Comparison of ENCODE assay signal across 21 cellular contexts in the genomic region with DNA sequence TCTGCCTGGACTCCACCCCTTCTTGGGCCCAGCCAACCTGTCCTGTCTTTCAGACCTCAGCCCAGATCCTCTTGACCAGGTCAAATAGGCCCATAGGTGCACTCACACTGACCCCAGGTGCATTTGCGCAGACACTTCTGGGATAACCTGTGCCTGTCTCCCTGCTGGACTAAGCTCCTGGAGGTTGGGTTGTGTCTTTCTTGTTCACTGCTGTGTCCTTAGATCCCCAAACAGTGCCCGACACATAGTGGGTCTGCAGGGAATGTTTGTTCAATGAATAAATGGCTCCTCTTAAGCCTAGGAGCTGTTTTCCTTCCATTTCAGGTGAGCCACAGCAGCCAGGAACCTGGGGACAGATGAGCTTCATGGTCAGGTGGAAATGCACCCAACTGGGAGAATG. TPM values are rescaled to one million over a fixed set of nuclear protein-coding genes. Genes with fewer than 3 reads are reported as not detected.
DNase-seq lines count a peak whose midpoint lies in the region; ATAC-seq and TF ChIP-seq lines count a peak whose summit lies in the region.
"Had no signal": no experiment of that assay in that cellular context is flagged by ENCODE, and none has a peak within 500 bp of the region (broad histone marks: within the 10 kb centered on the region; RNA-seq: fewer than 3 reads in every experiment).

No MANE protein-coding gene starts in this region.

- no peak for DNase-seq in activated T-cell treated with anti-CD3 and anti-CD28 coated beads, Interleukin-2, amount 50 U/mL, for 72 hours
- no peak for DNase-seq in activated T-cell treated with anti-CD3 and anti-CD28 coated beads, Interleukin-2, amount 50 U/mL, for 4 hours
- DNase-seq in CD4-positive, alpha-beta T cell = no peak
- no peak for DNase-seq in central memory CD8-positive, alpha-beta T cell (ENCODE audit: low spot score in 2 of 2)
- DNase-seq in neural progenitor cell (ENCODE audit: low spot score) (no peak), Kasumi-1 (lab: John Stamatoyannopoulos, UW) (no peak)
- no peak for DNase-seq in activated CD4-positive, alpha-beta T cell treated with anti-CD3 and anti-CD28 coated beads, Interleukin-2, amount 50 U/mL, for 4 hours
- DNase-seq: AML-193; CD4-positive, alpha-beta memory T cell; DMS153; DMS79; GF-D8; GOT3; H7; HFFc6 had no signal

- H3K9ac ChIP-seq in neural progenitor cell = no peak overlapping the region

- H3K36me3 Mint-ChIP-seq in activated T-cell treated with anti-CD3 and anti-CD28 coated beads, Interleukin-2, amount 50 U/mL, for 72 hours (ENCODE audit: insufficient read depth in 2 of 2) = peaks cover 2 to 5% of the 10 kb centered on the region in 2 donors
- peaks cover 42% of the 10 kb centered on the region for H3K36me3 Mint-ChIP-seq in activated T-cell treated with anti-CD3 and anti-CD28 coated beads, Interleukin-2, amount 50 U/mL, for 4 hours (ENCODE audit: insufficient read depth)
- H3K36me3 Mint-ChIP-seq in CD4-positive, alpha-beta T cell (ENCODE audit: low read depth) = peaks cover 96% of the 10 kb centered on the region
- H3K36me3 Mint-ChIP-seq in central memory CD8-positive, alpha-beta T cell (ENCODE audit: insufficient read depth) = peaks cover 66% of the 10 kb centered on the region
- no peaks in the 10 kb centered on the region for H3K36me3 Mint-ChIP-seq in neural progenitor cell
- peaks cover 82% of the 10 kb centered on the region for H3K36me3 Mint-ChIP-seq in stimulated activated memory B cell treated with anti-CD40 and anti-IgM and Interleukin-4, amounts not matched to agents 10 μg/mL and 1 μg/mL and 100 μg/mL, for 72 hours

- no peaks in the 10 kb centered on the region for H3K4me1 Mint-ChIP-seq in activated T-cell treated with anti-CD3 and anti-CD28 coated beads, Interleukin-2, amount 50 U/mL, for 72 hours (ENCODE audit: low read depth)
- no peaks in the 10 kb centered on the region for H3K4me1 Mint-ChIP-seq in activated T-cell treated with anti-CD3 and anti-CD28 coated beads, Interleukin-2, amount 50 U/mL, for 4 hours (ENCODE audit: low read depth)
- no peaks in the 10 kb centered on the region for H3K4me1 Mint-ChIP-seq in CD4-positive, alpha-beta T cell (ENCODE audit: low read depth)
- H3K4me1 Mint-ChIP-seq in central memory CD8-positive, alpha-beta T cell = no peaks in the 10 kb centered on the region
- H3K4me1 Mint-ChIP-seq in neural progenitor cell = peaks cover 16% of the 10 kb centered on the region
- H3K4me1 Mint-ChIP-seq in stimulated activated memory B cell treated with anti-CD40 and anti-IgM and Interleukin-4, amounts not matched to agents 10 μg/mL and 1 μg/mL and 100 μg/mL, for 72 hours = no peaks in the 10 kb centered on the region

- POLR2A ChIA-PET in CD4-positive, alpha-beta T cell (lab: Charles Lee) = interaction anchor here (1.0 kb wide), 1 partner anchor 8 kb away, joined by 3 read pairs; no protein-coding TSS in a partner anchor

- ATAC-seq in activated T-cell treated with anti-CD3 and anti-CD28 coated beads, Interleukin-2, amount 50 U/mL, for 72 hours (replicated peaks in 1 of 2) = no peak
- no peak for ATAC-seq in activated T-cell treated with anti-CD3 and anti-CD28 coated beads, Interleukin-2, amount 50 U/mL, for 4 hours
- ATAC-seq in CD4-positive, alpha-beta T cell (ENCODE audit: poor library complexity) = no peak
- no peak for ATAC-seq in central memory CD8-positive, alpha-beta T cell (replicated peaks; ENCODE audit: extremely low read depth, poor library complexity, severe bottlenecking)
- no peak for ATAC-seq in stimulated activated memory B cell treated with anti-CD40 and anti-IgM and Interleukin-4, amounts not matched to agents 10 μg/mL and 1 μg/mL and 100 μg/mL, for 72 hours
- ATAC-seq: A549, HCT116 had no signal

- no peak overlapping the region for H3K4me3 Mint-ChIP-seq in activated T-cell treated with anti-CD3 and anti-CD28 coated beads, Interleukin-2, amount 50 U/mL, for 72 hours
- no peak overlapping the region for H3K4me3 Mint-ChIP-seq in activated T-cell treated with anti-CD3 and anti-CD28 coated beads, Interleukin-2, amount 50 U/mL, for 4 hours
- H3K4me3 Mint-ChIP-seq in CD4-positive, alpha-beta T cell = no peak overlapping the region
- H3K4me3 Mint-ChIP-seq in central memory CD8-positive, alpha-beta T cell = no peak overlapping the region
- H3K4me3 Mint-ChIP-seq in neural progenitor cell = no peak overlapping the region
- H3K4me3 Mint-ChIP-seq in stimulated activated memory B cell treated with anti-CD40 and anti-IgM and Interleukin-4, amounts not matched to agents 10 μg/mL and 1 μg/mL and 100 μg/mL, for 72 hours = no peak overlapping the region
- H3K4me3 Mint-ChIP-seq: CD4-positive, alpha-beta memory T cell; HFFc6 had no signal

- CTCF ChIA-PET in CD4-positive, alpha-beta T cell (lab: Charles Lee) = no interaction called here

- H3K9me3 Mint-ChIP-seq in activated T-cell treated with anti-CD3 and anti-CD28 coated beads, Interleukin-2, amount 50 U/mL, for 72 hours = no peaks in the 10 kb centered on the region
- no peaks in the 10 kb centered on the region for H3K9me3 Mint-ChIP-seq in activated T-cell treated with anti-CD3 and anti-CD28 coated beads, Interleukin-2, amount 50 U/mL, for 4 hours
- H3K9me3 Mint-ChIP-seq in CD4-positive, alpha-beta T cell = no peaks in the 10 kb centered on the region
- H3K9me3 Mint-ChIP-seq in central memory CD8-positive, alpha-beta T cell = no peaks in the 10 kb centered on the region
- H3K9me3 Mint-ChIP-seq in neural progenitor cell = no peaks in the 10 kb centered on the region
- H3K9me3 Mint-ChIP-seq in stimulated activated memory B cell treated with anti-CD40 and anti-IgM and Interleukin-4, amounts not matched to agents 10 μg/mL and 1 μg/mL and 100 μg/mL, for 72 hours = no peaks in the 10 kb centered on the region
- H3K9me3 Mint-ChIP-seq: CD4-positive, alpha-beta memory T cell; HFFc6 had no signal

- no peaks in the 10 kb centered on the region for H3F3A ChIP-seq in neural progenitor cell (ENCODE audit: low read depth)

- H3K4me3 ChIP-seq in neural progenitor cell = no peak overlapping the region
- H3K4me3 ChIP-seq: A549 had no signal

- H3K4me2 ChIP-seq in neural progenitor cell = no peak overlapping the region
- H3K4me2 ChIP-seq: A549 had no signal

- H4K20me1 ChIP-seq in neural progenitor cell (ENCODE audit: low read depth) = no peaks in the 10 kb centered on the region

- no peaks in the 10 kb centered on the region for H3K36me3 ChIP-seq in neural progenitor cell

- H3K27me3 ChIP-seq in CD4-positive, alpha-beta T cell (ENCODE audit: control insufficient read depth, insufficient read depth, low read length) = no peaks in the 10 kb centered on the region
- H3K27me3 ChIP-seq in neural progenitor cell = no peaks in the 10 kb centered on the region

- peak overlapping the region; percentile 16 for H3K27ac Mint-ChIP-seq in activated T-cell treated with anti-CD3 and anti-CD28 coated beads, Interleukin-2, amount 50 U/mL, for 72 hours
- peak overlapping the region; percentile 24 for H3K27ac Mint-ChIP-seq in CD4-positive, alpha-beta T cell
- peak overlapping the region; percentile 68 for H3K27ac Mint-ChIP-seq in central memory CD8-positive, alpha-beta T cell (ENCODE audit: low read depth)
- peak overlapping the region; percentile 69 for H3K27ac Mint-ChIP-seq in neural progenitor cell
- H3K27ac Mint-ChIP-seq in stimulated activated memory B cell treated with anti-CD40 and anti-IgM and Interleukin-4, amounts not matched to agents 10 μg/mL and 1 μg/mL and 100 μg/mL, for 72 hours = no peak overlapping the region
- H3K27ac Mint-ChIP-seq: HFFc6 had no signal

- H3K79me2 ChIP-seq in neural progenitor cell (ENCODE audit: low read depth) = no peaks in the 10 kb centered on the region

- no peak overlapping the region for H2AFZ ChIP-seq in neural progenitor cell (replicated peaks)

- no peak overlapping the region for H3K27ac ChIP-seq in CD4-positive, alpha-beta T cell (ENCODE audit: low read depth, low read length)
- no peak overlapping the region for H3K27ac ChIP-seq in neural progenitor cell
- H3K27ac ChIP-seq: 22Rv1, A549, C4-2B, HL-60 had no signal

- intact Hi-C loops in CD4-positive, alpha-beta T cell (cut with DNase I, micrococcal nuclease) = no loop called here

- no peaks in the 10 kb centered on the region for H3K27me3 Mint-ChIP-seq in activated T-cell treated with anti-CD3 and anti-CD28 coated beads, Interleukin-2, amount 50 U/mL, for 72 hours (ENCODE audit: low read depth)
- H3K27me3 Mint-ChIP-seq in activated T-cell treated with anti-CD3 and anti-CD28 coated beads, Interleukin-2, amount 50 U/mL, for 4 hours (ENCODE audit: low read depth) = no peaks in the 10 kb centered on the region
- no peaks in the 10 kb centered on the region for H3K27me3 Mint-ChIP-seq in CD4-positive, alpha-beta T cell
- no peaks in the 10 kb centered on the region for H3K27me3 Mint-ChIP-seq in central memory CD8-positive, alpha-beta T cell
- H3K27me3 Mint-ChIP-seq in neural progenitor cell (ENCODE audit: insufficient read depth, low read depth) = no peaks in the 10 kb centered on the region
- no peaks in the 10 kb centered on the region for H3K27me3 Mint-ChIP-seq in stimulated activated memory B cell treated with anti-CD40 and anti-IgM and Interleukin-4, amounts not matched to agents 10 μg/mL and 1 μg/mL and 100 μg/mL, for 72 hours
- H3K27me3 Mint-ChIP-seq: CD4-positive, alpha-beta memory T cell had no signal

- no peak for TF ChIP-seq CTCF in CD4-positive, alpha-beta T cell (IDR thresholded peaks at IDR 0.05)
- TF ChIP-seq CTCF in neural progenitor cell (IDR thresholded peaks at IDR 0.05) = no peak

- H3K9me3 ChIP-seq in CD4-positive, alpha-beta T cell (ENCODE audit: control insufficient read depth, low read length) = no peaks in the 10 kb centered on the region
- H3K9me3 ChIP-seq in neural progenitor cell (ENCODE audit: low read depth) = no peaks in the 10 kb centered on the region
- H3K9me3 ChIP-seq: A549 had no signal

- H3K4me1 ChIP-seq in neural progenitor cell = no peaks in the 10 kb centered on the region
- H3K4me1 ChIP-seq: A549 had no signal

RNA-seq across cellular contexts. Expression of a gene that starts 48.9 kb away (rescaled TPM):
- 10 to 100 TPM; 79.0 to 83.9 TPM for total RNA-seq in activated T-cell treated with anti-CD3 and anti-CD28 coated beads, Interleukin-2, amount 50 U/mL, for 72 hours
- 10 to 100 TPM; 13.0 to 14.9 (median 14.7) TPM for total RNA-seq in activated T-cell treated with anti-CD3 and anti-CD28 coated beads, Interleukin-2, amount 50 U/mL, for 4 hours
- total RNA-seq in CD4-positive, alpha-beta T cell = 100 to 1,000 TPM; 254 to 258 TPM
- 29.3 and 88.3 TPM in 2 replicates for total RNA-seq in neural progenitor cell (ENCODE audit: low replicate concordance)

RNA-seq across cellular contexts. Expression of a gene that starts 49.1 kb away (rescaled TPM):
- total RNA-seq in activated T-cell treated with anti-CD3 and anti-CD28 coated beads, Interleukin-2, amount 50 U/mL, for 72 hours = 10 to 100 TPM; 38.6 to 39.6 TPM
- 10 to 100 TPM; 35.9 to 38.1 (median 37.2) TPM for total RNA-seq in activated T-cell treated with anti-CD3 and anti-CD28 coated beads, Interleukin-2, amount 50 U/mL, for 4 hours
- total RNA-seq in CD4-positive, alpha-beta T cell = 10 to 100 TPM; 19.2 to 20.3 TPM
- total RNA-seq in neural progenitor cell (ENCODE audit: low replicate concordance) = 36.5 and 53.7 TPM in 2 replicates

RNA-seq across cellular contexts. Expression of a gene that starts 49.5 kb away (rescaled TPM):
- total RNA-seq in activated T-cell treated with anti-CD3 and anti-CD28 coated beads, Interleukin-2, amount 50 U/mL, for 72 hours = 10 to 100 TPM; 71.5 to 87.3 TPM
- 10 to 100 TPM; 77.3 to 90.3 (median 82.1) TPM for total RNA-seq in activated T-cell treated with anti-CD3 and anti-CD28 coated beads, Interleukin-2, amount 50 U/mL, for 4 hours
- 10 to 100 TPM; 88.3 to 98.7 TPM for total RNA-seq in CD4-positive, alpha-beta T cell
- total RNA-seq in neural progenitor cell (ENCODE audit: low replicate concordance) = 40.9 and 47.8 TPM in 2 replicates
